In genomic region chr11:18669211-18669593, GRCh38 we compare ENCODE assay signal across 11 cellular contexts. TPM values are rescaled to one million over a fixed set of nuclear protein-coding genes. Genes with fewer than 3 reads are reported as not detected.
DNase-seq lines count a peak whose midpoint lies in the region; ATAC-seq and TF ChIP-seq lines count a peak whose summit lies in the region.
"Had no signal": no experiment of that assay in that cellular context is flagged by ENCODE, and none has a peak within 500 bp of the region (broad histone marks: within the 10 kb centered on the region; RNA-seq: fewer than 3 reads in every experiment).

No MANE protein-coding gene starts in this region.

- peak overlapping the region; percentile 28 for H3K9ac ChIP-seq in HCT116 (ENCODE audit: low read length)

- H3K4me1 Mint-ChIP-seq in CD4-positive, alpha-beta T cell (ENCODE audit: low read depth): peaks cover 57% of the 10 kb centered on the region
- H3K4me1 Mint-ChIP-seq in activated CD4-positive, alpha-beta memory T cell treated with anti-CD3 and anti-CD28 coated beads, Interleukin-2, amount 10 ng/mL, durations not matched to agents 7 days and 5 days: peaks cover 65% of the 10 kb centered on the region

- BruUV-seq in HCT116 (replicated peaks; lab: Mats Ljungman, UMichigan): no TSS peak

- peak overlapping the region; percentile 74 for H3K4me2 ChIP-seq in HCT116 (ENCODE audit: low read length)

- peak overlapping the region; percentile 72 for H2AFZ ChIP-seq in HCT116 (ENCODE audit: low read depth, low read length, poor library complexity, severe bottlenecking)

- no peaks in the 10 kb centered on the region for H3K27me3 ChIP-seq in CD4-positive, alpha-beta T cell (ENCODE audit: control insufficient read depth, insufficient read depth, low read length)
- no peaks in the 10 kb centered on the region for H3K27me3 ChIP-seq in HCT116 (ENCODE audit: insufficient read depth, low read length)
- no peaks in the 10 kb centered on the region for H3K27me3 ChIP-seq in vagina

- H3K9me3 ChIP-seq in CD4-positive, alpha-beta T cell (ENCODE audit: control insufficient read depth, low read length): no peaks in the 10 kb centered on the region
- H3K9me3 ChIP-seq in HCT116 (ENCODE audit: control insufficient read depth in 1 of 2, insufficient read depth in 1 of 2, low read depth in 1 of 2, low read length in 2 of 2) (no peaks in the 10 kb centered on the region), vagina (no peaks in the 10 kb centered on the region)

- no peak for TF ChIP-seq RAD21 in HCT116 (IDR thresholded peaks at IDR 0.05; ENCODE audit: low read depth)

- intact Hi-C loops in CD4-positive, alpha-beta T cell (cut with DNase I, micrococcal nuclease): loop anchor here in 1 of 2 experiments (5.0 kb wide), 1 partner anchor 53 kb away; no protein-coding TSS in a partner anchor
- intact Hi-C loops in HCT116 (cut with micrococcal nuclease) (loop anchor here (2.0 kb wide), 1 partner anchor 34 kb away; the partner anchor contains the start of gene SPTY2D1), vagina (cut with DNase I) (no loop called here)

- ATAC-seq in CD4-positive, alpha-beta T cell (ENCODE audit: poor library complexity): no peak
- ATAC-seq in HCT116 (peak; percentile 71), GM18867 (IDR thresholded peaks at IDR 0.05; ENCODE audit: unreplicated experiment) (no peak)

- H3K9me3 Mint-ChIP-seq in CD4-positive, alpha-beta T cell: no peaks in the 10 kb centered on the region
- no peaks in the 10 kb centered on the region for H3K9me3 Mint-ChIP-seq in activated CD4-positive, alpha-beta memory T cell treated with anti-CD3 and anti-CD28 coated beads, Interleukin-2, amount 10 ng/mL, durations not matched to agents 7 days and 5 days

- DNase-seq in CD4-positive, alpha-beta T cell: no peak
- peak; percentile 46 for DNase-seq in HCT116 (ENCODE audit: low read depth, low spot score)
- DNase-seq in activated CD4-positive, alpha-beta memory T cell treated with anti-CD3 and anti-CD28 coated beads, Interleukin-2, amount 10 ng/mL, durations not matched to agents 7 days and 5 days: peak; percentile 54
- DNase-seq in iris pigment epithelial cell (ENCODE audit: low read depth): peak; percentile 40
- no peak for DNase-seq in vagina (ENCODE audit: extremely low spot score in 2 of 2)
- DNase-seq in LoVo (ENCODE audit: low spot score): no peak
- DNase-seq in dedifferentiated amniotic fluid mesenchymal stem cell (ENCODE audit: extremely low spot score): no peak
- DNase-seq: NCI-H146 had no signal

- no peak for TF ChIP-seq POLR2A in HCT116 (IDR thresholded peaks at IDR 0.05; ENCODE audit: borderline replicate concordance, extremely low read depth, insufficient read depth, insufficient read length)
- TF ChIP-seq POLR2A in vagina (IDR thresholded peaks at IDR 0.05): no peak

- no peaks in the 10 kb centered on the region for H3K36me3 Mint-ChIP-seq in CD4-positive, alpha-beta T cell (ENCODE audit: low read depth)
- no peaks in the 10 kb centered on the region for H3K36me3 Mint-ChIP-seq in activated CD4-positive, alpha-beta memory T cell treated with anti-CD3 and anti-CD28 coated beads, Interleukin-2, amount 10 ng/mL, durations not matched to agents 7 days and 5 days (ENCODE audit: low read depth)
- H3K36me3 Mint-ChIP-seq: CD14-positive monocyte had no signal

- H3K27ac ChIP-seq in CD4-positive, alpha-beta T cell (ENCODE audit: low read depth, low read length): no peak overlapping the region
- H3K27ac ChIP-seq in HCT116 (ENCODE audit: low read depth, low read length) (peak overlapping the region; percentile 56), vagina (no peak overlapping the region)

- H4K20me1 ChIP-seq in HCT116 (ENCODE audit: insufficient read depth): no peaks in the 10 kb centered on the region

- no peaks in the 10 kb centered on the region for H3K9me2 ChIP-seq in HCT116 (ENCODE audit: insufficient read depth)

- no peak for TF ChIP-seq CTCF in CD4-positive, alpha-beta T cell (IDR thresholded peaks at IDR 0.05)
- no peak for TF ChIP-seq CTCF in HCT116 (IDR thresholded peaks at IDR 0.05 in 2 of 3, conservative IDR thresholded peaks at IDR 0.05 in 1 of 3; ENCODE audit: borderline replicate concordance in 1 of 3, insufficient read depth in 1 of 3, low read depth in 2 of 3, low read length in 2 of 3)
- TF ChIP-seq CTCF in vagina (IDR thresholded peaks at IDR 0.05): no peak

- no peak overlapping the region for H3K4me3 Mint-ChIP-seq in CD4-positive, alpha-beta T cell
- peak overlapping the region; percentile 15 for H3K4me3 Mint-ChIP-seq in activated CD4-positive, alpha-beta memory T cell treated with anti-CD3 and anti-CD28 coated beads, Interleukin-2, amount 10 ng/mL, durations not matched to agents 7 days and 5 days

- POLR2A ChIA-PET in CD4-positive, alpha-beta T cell (lab: Charles Lee): no interaction called here
- POLR2A ChIA-PET in HCT116 (lab: Charles Lee): no interaction called here
- POLR2A ChIA-PET in activated CD4-positive, alpha-beta memory T cell treated with anti-CD3 and anti-CD28 coated beads, Interleukin-2, amount 10 ng/mL, durations not matched to agents 7 days and 5 days (lab: Charles Lee): interaction anchor here (0.8 to 1.8 kb wide), 4 partner anchors 29 to 143 kb away, joined by 3 to 7 read pairs (median 3); partner anchors contain the start of gene TMEM86A

- H3K36me3 ChIP-seq in HCT116 (ENCODE audit: control insufficient read depth in 1 of 2, insufficient read depth in 2 of 2, low read length in 2 of 2) (no peaks in the 10 kb centered on the region), vagina (no peaks in the 10 kb centered on the region)

- CTCF ChIA-PET in CD4-positive, alpha-beta T cell (lab: Charles Lee): interaction anchor here (0.5 kb wide), 1 partner anchor 29 kb away, joined by 3 read pairs; no protein-coding TSS in a partner anchor
- CTCF ChIA-PET in HCT116 (lab: Charles Lee): no interaction called here
- CTCF ChIA-PET in activated CD4-positive, alpha-beta memory T cell treated with anti-CD3 and anti-CD28 coated beads, Interleukin-2, amount 10 ng/mL, durations not matched to agents 7 days and 5 days (lab: Charles Lee): interaction anchor here (0.8 to 2.4 kb wide), 6 partner anchors 18 to 129 kb away, joined by 3 to 7 read pairs (median 3); no protein-coding TSS in a partner anchor

- H3K27ac Mint-ChIP-seq in CD4-positive, alpha-beta T cell: peak overlapping the region; percentile 40
- H3K27ac Mint-ChIP-seq in activated CD4-positive, alpha-beta memory T cell treated with anti-CD3 and anti-CD28 coated beads, Interleukin-2, amount 10 ng/mL, durations not matched to agents 7 days and 5 days: peak overlapping the region; percentile 80

- peak overlapping the region; percentile 17 to 34; a peak in 3 of 4 replicates for H3K4me3 ChIP-seq in HCT116 (replicated peaks in 1 of 2; ENCODE audit: low read depth in 1 of 2, low read length in 2 of 2)
- H3K4me3 ChIP-seq in vagina: no peak overlapping the region

- H3K79me2 ChIP-seq in HCT116 (ENCODE audit: insufficient read depth, low read length): no peaks in the 10 kb centered on the region

- RAD21 ChIA-PET in HCT116 (lab: Charles Lee; ENCODE audit: low non-redundant PET in 1 of 2, low total read pairs in 2 of 2, uncharacterized antibody in 2 of 2, unreplicated experiment in 2 of 2): no interaction called here

- H3K27me3 Mint-ChIP-seq in CD4-positive, alpha-beta T cell: no peaks in the 10 kb centered on the region
- H3K27me3 Mint-ChIP-seq in activated CD4-positive, alpha-beta memory T cell treated with anti-CD3 and anti-CD28 coated beads, Interleukin-2, amount 10 ng/mL, durations not matched to agents 7 days and 5 days: peaks cover 10% of the 10 kb centered on the region

- peaks cover 14 to 31% of the 10 kb centered on the region in 2 experiments for H3K4me1 ChIP-seq in HCT116 (ENCODE audit: control insufficient read depth in 1 of 2, insufficient read depth in 2 of 2, low read length in 2 of 2)
- H3K4me1 ChIP-seq in vagina: no peaks in the 10 kb centered on the region

TF ChIP-seq in HCT116, 20 proteins besides CTCF, POLR2A, EP300 and RAD21:
- TF ChIP-seq JUND (IDR thresholded peaks at IDR 0.05): peak; percentile 78
- TF ChIP-seq CEBPB (IDR thresholded peaks at IDR 0.05; ENCODE audit: low read depth): 0 out of 2 replicates have a peak, but pooled peaks have one; percentile 16
- TF ChIP-seq FOSL1 (IDR thresholded peaks at IDR 0.05; ENCODE audit: low read depth): peak; percentile 74
- no peak for TF ChIP-seq ZNF274 (IDR thresholded peaks at IDR 0.05; ENCODE audit: low read depth, low read length)
- TF ChIP-seq SP1 (IDR thresholded peaks at IDR 0.05; ENCODE audit: low read depth): peak; percentile 83
- no peak for TF ChIP-seq ZFX (IDR thresholded peaks at IDR 0.05)
- TF ChIP-seq POLR2AphosphoS5 (IDR thresholded peaks at IDR 0.05; ENCODE audit: low read depth, low read length): peak; percentile 53

RNA-seq across cellular contexts. Expression of gene TMEM86A, which starts 29.4 kb away (rescaled TPM):
- total RNA-seq in CD4-positive, alpha-beta T cell: 1 to 10 TPM; 8.0 to 8.5 TPM
- total RNA-seq in HCT116 (2021; ENCODE audit: unreplicated experiment) (2.0 TPM), vagina (26.8 TPM)
- polyA plus RNA-seq in HCT116 (2012): 0.71 and 1.1 TPM in 2 replicates
- 1 to 10 TPM; 1.8 to 2.4 TPM for total RNA-seq in activated CD4-positive, alpha-beta memory T cell treated with anti-CD3 and anti-CD28 coated beads, Interleukin-2, amount 10 ng/mL, durations not matched to agents 7 days and 5 days

RNA-seq across cellular contexts. Expression of gene SPTY2D1, which starts 35.1 kb away (rescaled TPM):
- 10 to 100 TPM; 58.7 to 66.0 TPM for total RNA-seq in CD4-positive, alpha-beta T cell
- 19.7 TPM for total RNA-seq in HCT116 (2021; ENCODE audit: unreplicated experiment)
- polyA plus RNA-seq in HCT116 (2012): 7.5 and 9.0 TPM in 2 replicates
- 10 to 100 TPM; 30.8 to 32.8 TPM for total RNA-seq in activated CD4-positive, alpha-beta memory T cell treated with anti-CD3 and anti-CD28 coated beads, Interleukin-2, amount 10 ng/mL, durations not matched to agents 7 days and 5 days
- total RNA-seq in vagina: 23.8 TPM

RNA-seq across cellular contexts. Expression of gene IGSF22, which starts 56.8 kb away (rescaled TPM):
- 1 to 10 TPM; 4.0 to 5.0 TPM for total RNA-seq in CD4-positive, alpha-beta T cell
- total RNA-seq in HCT116 (2021; ENCODE audit: unreplicated experiment) (not detected), vagina (not detected)
- polyA plus RNA-seq in HCT116 (2012): 0.05 and 0.10 TPM in 2 replicates
- 1 to 10 TPM in 1 of 2 experiments, under 1 TPM in 1; 0.50 to 2.7 TPM for total RNA-seq in activated CD4-positive, alpha-beta memory T cell treated with anti-CD3 and anti-CD28 coated beads, Interleukin-2, amount 10 ng/mL, durations not matched to agents 7 days and 5 days
- total RNA-seq: subcutaneous adipose tissue had no signal
- polyA plus RNA-seq: CD14-positive monocyte had no signal

Comparison
In these comparisons a context has a peak if more than half of its experiments do, and no peak if none do; other contexts are left out.
1. DNase-seq: peak in HCT116 (single experiment), activated CD4-positive, alpha-beta memory T cell treated with anti-CD3 and anti-CD28 coated beads, Interleukin-2, amount 10 ng/mL, durations not matched to agents 7 days and 5 days (single experiment) and iris pigment epithelial cell (single experiment); none in CD4-positive, alpha-beta T cell (0 of 10), vagina (0 of 2), LoVo (single experiment) and dedifferentiated amniotic fluid mesenchymal stem cell (single experiment).
2. H3K4me3 ChIP-seq: peak in HCT116 (2 of 2); none in vagina (0 of 2).